Comparison of ENCODE assay signal across 8 cellular contexts in the genomic region with DNA sequence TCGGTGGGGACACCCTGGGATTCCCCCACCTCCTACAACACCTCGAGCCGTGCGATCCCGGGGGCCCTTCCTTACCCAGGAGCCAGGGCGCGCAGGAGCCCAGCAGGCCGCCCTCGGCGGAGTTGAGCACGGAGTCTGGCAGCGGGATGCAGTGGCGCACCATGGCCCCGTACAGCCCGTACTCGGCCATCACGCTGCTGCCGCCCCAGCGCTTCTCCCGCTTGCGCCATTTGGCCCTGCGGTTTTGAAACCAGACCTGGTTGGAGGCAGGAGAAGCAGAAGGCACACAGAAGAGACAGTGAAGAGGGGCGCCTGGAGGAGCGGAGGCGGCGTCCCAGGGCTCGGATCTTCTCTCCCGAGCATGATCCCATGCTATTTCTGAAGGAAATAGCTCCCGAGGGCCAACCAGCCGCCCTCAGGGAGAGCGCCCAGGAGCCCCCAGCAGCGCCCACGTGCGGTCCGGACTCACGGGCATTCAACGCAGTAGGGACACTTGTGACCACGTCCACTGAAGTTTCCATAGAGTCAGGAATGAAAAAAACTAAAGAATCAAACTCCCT. TPM values are rescaled to one million over a fixed set of nuclear protein-coding genes. Genes with fewer than 3 reads are reported as not detected.
DNase-seq lines count a peak whose midpoint lies in the region; ATAC-seq, FAIRE-seq and TF ChIP-seq lines count a peak whose summit lies in the region.
"Had no signal": no experiment of that assay in that cellular context is flagged by ENCODE, and none has a peak within 500 bp of the region (broad histone marks: within the 10 kb centered on the region; RNA-seq: fewer than 3 reads in every experiment).

No MANE protein-coding gene starts in this region.

- WGBS in GM23248 (ENCODE audit: low coverage in 1 of 2, low lambda C conversion rate in 2 of 2, missing lambda C conversion rate in 2 of 2), 2 experiments = 5 to 7% methylated on average over 38 of the region's 38 CpGs
- WGBS in heart left ventricle, 4 donors = 1 to 5% (median 2%) methylated on average over 28 to 38 of the region's 38 CpGs
- no CpG with 5 or more reads among the region's 38 CpGs for WGBS in mesendoderm (ENCODE audit: extremely low coverage, insufficient coverage, low lambda C conversion rate)
- 5 to 8% (median 7%) methylated on average over 38 of the region's 38 CpGs for WGBS in small intestine, 3 donors

- H3K79me2 ChIP-seq in GM23248 (ENCODE audit: insufficient read depth) = no peaks in the 10 kb centered on the region
- no peaks in the 10 kb centered on the region for H3K79me2 ChIP-seq in mesendoderm (ENCODE audit: control insufficient read depth, insufficient read depth, low read length)

- no peak overlapping the region for H3K27ac Mint-ChIP-seq in T-helper 17 cell
- no peak overlapping the region for H3K27ac Mint-ChIP-seq in stimulated activated effector memory CD8-positive, alpha-beta T cell treated with anti-CD3 and anti-CD28 coated beads, Interleukin-12 subunit alpha, Interleukin-12 subunit beta, amount 100 ng/mL, for 72 hours

- H3K4me3 ChIP-seq in GM23248 = peak overlapping the region; percentile 55
- peak overlapping the region in 11 of 12 donors; percentile 5 to 47 (median 39) for H3K4me3 ChIP-seq in heart left ventricle
- no peak overlapping the region for H3K4me3 ChIP-seq in mesendoderm (ENCODE audit: low read length)
- no peak overlapping the region for H3K4me3 ChIP-seq in small intestine (ENCODE audit: low read depth in 1 of 2, low read length in 2 of 2)

- peak in 2 of 12 donors; percentile 10 to 13 for TF ChIP-seq CTCF in heart left ventricle (IDR thresholded peaks at IDR 0.05)

- H3K4ac ChIP-seq in mesendoderm (ENCODE audit: low read depth, low read length) = no peak overlapping the region

- H3K9me3 Mint-ChIP-seq in stimulated activated effector memory CD8-positive, alpha-beta T cell treated with anti-CD3 and anti-CD28 coated beads, Interleukin-12 subunit alpha, Interleukin-12 subunit beta, amount 100 ng/mL, for 72 hours = no peaks in the 10 kb centered on the region

- no peaks in the 10 kb centered on the region for H3K79me1 ChIP-seq in mesendoderm (ENCODE audit: low read length)

- peaks cover 4% of the 10 kb centered on the region for H3K4me1 Mint-ChIP-seq in T-helper 17 cell
- H3K4me1 Mint-ChIP-seq in stimulated activated effector memory CD8-positive, alpha-beta T cell treated with anti-CD3 and anti-CD28 coated beads, Interleukin-12 subunit alpha, Interleukin-12 subunit beta, amount 100 ng/mL, for 72 hours = peaks cover 16% of the 10 kb centered on the region

- DNase-seq in GM23248 (peak; percentile 59), T-helper 17 cell (no peak), heart left ventricle (peak in 2 of 5 donors; percentile 55 to 72), mesendoderm (no peak), small intestine (no peak)
- DNase-seq in stimulated activated effector memory CD8-positive, alpha-beta T cell treated with anti-CD3 and anti-CD28 coated beads, Interleukin-12 subunit alpha, Interleukin-12 subunit beta, amount 100 ng/mL, for 72 hours (ENCODE audit: low spot score in 2 of 2) = peak in 1 of 2 donors; percentile 45

- H3K27me3 Mint-ChIP-seq in T-helper 17 cell = peaks cover 80% of the 10 kb centered on the region

- H3K9ac ChIP-seq in GM23248 = no peak overlapping the region
- H3K9ac ChIP-seq in mesendoderm (ENCODE audit: low read length) = no peak overlapping the region

- FAIRE-seq in small intestine (lab: Jason Lieb, UNC) = no peak

- no peak overlapping the region for H2BK120ac ChIP-seq in mesendoderm (ENCODE audit: low read depth, low read length)

- ATAC-seq in T-helper 17 cell (peak; percentile 30), heart left ventricle (peak in 3 of 4 donors; percentile 76 to 82 (median 79)), HG02798 (IDR thresholded peaks at IDR 0.05; ENCODE audit: poor library complexity, unreplicated experiment) (no peak)
- peak; percentile 37 for ATAC-seq in stimulated activated effector memory CD8-positive, alpha-beta T cell treated with anti-CD3 and anti-CD28 coated beads, Interleukin-12 subunit alpha, Interleukin-12 subunit beta, amount 100 ng/mL, for 72 hours

- H3K27me3 ChIP-seq in GM23248 (replicated peaks; ENCODE audit: insufficient read depth) (peaks cover 91% of the 10 kb centered on the region), heart left ventricle (peaks cover 19 to 79% (median 34%) of the 10 kb centered on the region in 9 donors), mesendoderm (ENCODE audit: insufficient read depth, low read length, poor library complexity) (peaks cover 18% of the 10 kb centered on the region), small intestine (ENCODE audit: control insufficient read depth in 2 of 2, insufficient read depth in 2 of 2, low read length in 2 of 2) (peaks cover 14 to 22% of the 10 kb centered on the region in 2 donors)

- H4K8ac ChIP-seq in mesendoderm (ENCODE audit: low read depth, low read length) = no peak overlapping the region

- in situ Hi-C loops in GM23248 (cut with MboI) = no loop called here

- no peaks in the 10 kb centered on the region for H3K9me2 ChIP-seq in GM23248 (ENCODE audit: insufficient read depth)

- H2AFZ ChIP-seq in GM23248 = peak overlapping the region; percentile 35; the same call in 1 of the 2 replicates

- H3F3A ChIP-seq in GM23248 (ENCODE audit: insufficient read depth) = no peaks in the 10 kb centered on the region

- H3K27ac ChIP-seq in GM23248 = no peak overlapping the region
- peak overlapping the region in 1 of 12 donors; percentile 2 for H3K27ac ChIP-seq in heart left ventricle
- H3K27ac ChIP-seq in mesendoderm (ENCODE audit: low read depth, low read length) = no peak overlapping the region
- H3K27ac ChIP-seq in small intestine (ENCODE audit: low read depth in 1 of 2, low read length in 1 of 2) = no peak overlapping the region

- peaks cover 2% of the 10 kb centered on the region for H3K36me3 Mint-ChIP-seq in T-helper 17 cell (ENCODE audit: low read depth)
- H3K36me3 Mint-ChIP-seq in stimulated activated effector memory CD8-positive, alpha-beta T cell treated with anti-CD3 and anti-CD28 coated beads, Interleukin-12 subunit alpha, Interleukin-12 subunit beta, amount 100 ng/mL, for 72 hours = no peaks in the 10 kb centered on the region

- H3K9me3 ChIP-seq in GM23248 (ENCODE audit: low read depth) (no peaks in the 10 kb centered on the region), T-helper 17 cell (ENCODE audit: control insufficient read depth, low read length, poor library complexity, severe bottlenecking) (no peaks in the 10 kb centered on the region), heart left ventricle (no peaks in the 10 kb centered on the region), small intestine (ENCODE audit: control insufficient read depth, low read depth) (no peaks in the 10 kb centered on the region)

- intact Hi-C loops in heart left ventricle (cut with DNase I) = loop anchor here in 2 of 10 donors (2.0 to 10.0 kb wide), 2 partner anchors 101 to 327 kb away; a partner anchor contains a TSS

- H3K36me3 ChIP-seq in GM23248 (ENCODE audit: low read depth) (no peaks in the 10 kb centered on the region), heart left ventricle (no peaks in the 10 kb centered on the region), mesendoderm (ENCODE audit: control insufficient read depth, insufficient read depth, low read length) (no peaks in the 10 kb centered on the region), small intestine (ENCODE audit: control insufficient read depth in 2 of 2, insufficient read depth in 2 of 2, low read length in 2 of 2) (no peaks in the 10 kb centered on the region)

- H3K4me3 Mint-ChIP-seq in T-helper 17 cell = no peak overlapping the region
- H3K4me3 Mint-ChIP-seq in stimulated activated effector memory CD8-positive, alpha-beta T cell treated with anti-CD3 and anti-CD28 coated beads, Interleukin-12 subunit alpha, Interleukin-12 subunit beta, amount 100 ng/mL, for 72 hours = peak overlapping the region; percentile 48

- no peak for TF ChIP-seq POLR2A in heart left ventricle (IDR thresholded peaks at IDR 0.05)

- no peak overlapping the region for H4K5ac ChIP-seq in mesendoderm (ENCODE audit: low read length)

- H2BK15ac ChIP-seq in mesendoderm (replicated peaks; ENCODE audit: low read depth) = no peak overlapping the region

- no peaks in the 10 kb centered on the region for H4K20me1 ChIP-seq in GM23248 (ENCODE audit: insufficient read depth)

- H3K23ac ChIP-seq in mesendoderm (ENCODE audit: low read length) = no peak overlapping the region

- H2BK5ac ChIP-seq in mesendoderm (ENCODE audit: low read length) = no peak overlapping the region

- no peak overlapping the region for H3K56ac ChIP-seq in mesendoderm (ENCODE audit: low read length)

- no peak overlapping the region for H3K18ac ChIP-seq in mesendoderm (ENCODE audit: low read length)

- no peak overlapping the region for H2AK5ac ChIP-seq in mesendoderm (ENCODE audit: low read length)

- H3K4me1 ChIP-seq in GM23248 (ENCODE audit: insufficient read depth) (peaks cover 9% of the 10 kb centered on the region; the same call in 1 of the 2 replicates), heart left ventricle (peaks cover 0 to 26% (median 13%) of the 10 kb centered on the region in 12 donors), mesendoderm (ENCODE audit: control insufficient read depth, low read depth, low read length) (no peaks in the 10 kb centered on the region), small intestine (ENCODE audit: control insufficient read depth in 2 of 2, insufficient read depth in 1 of 2, low read depth in 1 of 2, low read length in 1 of 2) (no peaks in the 10 kb centered on the region)

- peak overlapping the region; percentile 59 for H3K4me2 ChIP-seq in GM23248 (ENCODE audit: unreplicated experiment)
- no peak overlapping the region for H3K4me2 ChIP-seq in mesendoderm (ENCODE audit: low read length)

RNA-seq across cellular contexts. Expression of a gene that starts 4.3 kb away (rescaled TPM):
- total RNA-seq in GM23248 (2014; rRNA removed; shearing (Covaris generic)) = not detected in 2 replicates
- polyA plus RNA-seq in GM23248 (2016; fragmentation: Nextera tagmentation; extraction: Ambion mirVana) (not detected in 2 replicates), heart left ventricle (under 1 TPM in 1 of 2 donors, not detected in 1; 0.19 TPM), small intestine (under 1 TPM in 1 of 3 donors, not detected in 2; 0.04 TPM)
- total RNA-seq in T-helper 17 cell (not detected), heart left ventricle (under 1 TPM in 5 of 9 donors, not detected in 4; 0.22 to 0.96 (median 0.51) TPM)
- polyA plus RNA-seq in mesendoderm (2013, experiment 1 of 2) = not detected
- not detected for polyA plus RNA-seq in mesendoderm (2013, experiment 2 of 2)
- total RNA-seq: glomerular endothelial cell had no signal

RNA-seq across cellular contexts. Expression of a gene that starts 19.8 kb away (rescaled TPM):
- total RNA-seq in GM23248 (2014; rRNA removed; shearing (Covaris generic)) = under 0.01 and 1.1 TPM in 2 replicates
- polyA plus RNA-seq in GM23248 (2016; fragmentation: Nextera tagmentation; extraction: Ambion mirVana) (0.61 and 0.94 TPM in 2 replicates), heart left ventricle (10 to 100 TPM; 43.5 to 78.9 TPM), small intestine (10 to 100 TPM; 27.9 to 65.8 (median 45.1) TPM)
- total RNA-seq in T-helper 17 cell (10 to 100 TPM; 33.1 to 34.0 TPM), heart left ventricle (100 to 1,000 TPM in 5 of 9 donors, 10 to 100 TPM in 4; 57.5 to 177 (median 104) TPM)
- 0.15 TPM for polyA plus RNA-seq in mesendoderm (2013, experiment 1 of 2)
- 0.21 TPM for polyA plus RNA-seq in mesendoderm (2013, experiment 2 of 2)

Comparison
In these comparisons a context has a peak if more than half of its experiments do, and no peak if none do; other contexts are left out.
1. H3K4me3 ChIP-seq: peak in GM23248 (single experiment) and heart left ventricle (11 of 12); none in mesendoderm (single experiment) and small intestine (0 of 2).
2. RNA of a gene that starts 19.8 kb away (total RNA-seq): 57.5 to 177 TPM in heart left ventricle and 33.1 to 34.0 TPM in T-helper 17 cell; under 0.01 to 1.1 TPM in GM23248; every median in the first group is over 10 times any median in the second.